Comparison of ENCODE assay signal across 16 cellular contexts in genomic region chr1:160224606-160225005, GRCh38. TPM values are rescaled to one million over a fixed set of nuclear protein-coding genes. Genes with fewer than 3 reads are reported as not detected.
DNase-seq lines count a peak whose midpoint lies in the region; ATAC-seq and TF ChIP-seq lines count a peak whose summit lies in the region.
"Had no signal": no experiment of that assay in that cellular context is flagged by ENCODE, and none has a peak within 500 bp of the region (broad histone marks: within the 10 kb centered on the region; RNA-seq: fewer than 3 reads in every experiment).

No MANE protein-coding gene starts in this region.

- no peaks in the 10 kb centered on the region for H3K4me1 Mint-ChIP-seq in activated T-helper 17 cell treated with anti-CD3 and anti-CD28 coated beads, Interleukin-2, amount 50 U/mL, for 72 hours
- H3K4me1 Mint-ChIP-seq in stimulated activated effector memory CD8-positive, alpha-beta T cell treated with anti-CD3 and anti-CD28 coated beads, Interleukin-12 subunit alpha, Interleukin-12 subunit beta, amount 100 ng/mL, for 72 hours = no peaks in the 10 kb centered on the region
- H3K4me1 Mint-ChIP-seq: B cell had no signal

- DNase-seq in RWPE1 (ENCODE audit: low spot score) = peak; percentile 36
- DNase-seq in stimulated activated effector memory CD8-positive, alpha-beta T cell treated with anti-CD3 and anti-CD28 coated beads, Interleukin-12 subunit alpha, Interleukin-12 subunit beta, amount 100 ng/mL, for 72 hours (ENCODE audit: low spot score in 2 of 2) = no peak
- DNase-seq: Calu3; CD8-positive, alpha-beta T cell; DMS 273 treated with DMSO at 0.1 percent for 48 hours; DMS53; DND-41; EL had no signal

- POLR2A ChIA-PET in RWPE1 (lab: Yijun Ruan, JAX; ENCODE audit: low non-redundant PET) = no interaction called here

- CTCF ChIA-PET in RWPE1 (lab: Yijun Ruan, JAX) = interaction anchor here (0.6 kb wide), 1 partner anchor 14 kb away, joined by 6 read pairs; no protein-coding TSS in a partner anchor

- ATAC-seq in activated T-helper 17 cell treated with anti-CD3 and anti-CD28 coated beads, Interleukin-2, amount 50 U/mL, for 72 hours (replicated peaks) = no peak
- ATAC-seq in esophagus mucosa (peak; percentile 53), HG03175 (IDR thresholded peaks at IDR 0.05; ENCODE audit: unreplicated experiment) (no peak), GM18517 (IDR thresholded peaks at IDR 0.05; ENCODE audit: unreplicated experiment) (no peak)
- no peak for ATAC-seq in stimulated activated effector memory CD8-positive, alpha-beta T cell treated with anti-CD3 and anti-CD28 coated beads, Interleukin-12 subunit alpha, Interleukin-12 subunit beta, amount 100 ng/mL, for 72 hours
- ATAC-seq: CD8-positive, alpha-beta T cell; GM12878 had no signal

- H3K4me3 Mint-ChIP-seq in activated T-helper 17 cell treated with anti-CD3 and anti-CD28 coated beads, Interleukin-2, amount 50 U/mL, for 72 hours = no peak overlapping the region
- H3K4me3 Mint-ChIP-seq in stimulated activated effector memory CD8-positive, alpha-beta T cell treated with anti-CD3 and anti-CD28 coated beads, Interleukin-12 subunit alpha, Interleukin-12 subunit beta, amount 100 ng/mL, for 72 hours = no peak overlapping the region
- H3K4me3 Mint-ChIP-seq: B cell; CD8-positive, alpha-beta T cell had no signal

- no peak overlapping the region for H3K27ac ChIP-seq in RWPE1
- H3K27ac ChIP-seq: BLaER1 treated with 17β-estradiol and CSF1 and Interleukin-3, amounts not matched to agents 10 nM and 100 nM had no signal

- peak overlapping the region; percentile 69 for H3K27ac Mint-ChIP-seq in activated T-helper 17 cell treated with anti-CD3 and anti-CD28 coated beads, Interleukin-2, amount 50 U/mL, for 72 hours
- peak overlapping the region; percentile 23 for H3K27ac Mint-ChIP-seq in stimulated activated effector memory CD8-positive, alpha-beta T cell treated with anti-CD3 and anti-CD28 coated beads, Interleukin-12 subunit alpha, Interleukin-12 subunit beta, amount 100 ng/mL, for 72 hours
- H3K27ac Mint-ChIP-seq: B cell; CD8-positive, alpha-beta T cell had no signal

- H3K27me3 Mint-ChIP-seq in activated T-helper 17 cell treated with anti-CD3 and anti-CD28 coated beads, Interleukin-2, amount 50 U/mL, for 72 hours = no peaks in the 10 kb centered on the region
- H3K27me3 Mint-ChIP-seq: B cell had no signal

- no peak for TF ChIP-seq CTCF in RWPE1 (conservative IDR thresholded peaks at IDR 0.05; ENCODE audit: low read depth)

- H3K36me3 Mint-ChIP-seq in activated T-helper 17 cell treated with anti-CD3 and anti-CD28 coated beads, Interleukin-2, amount 50 U/mL, for 72 hours (ENCODE audit: low read depth) = peaks cover 17% of the 10 kb centered on the region
- H3K36me3 Mint-ChIP-seq in stimulated activated effector memory CD8-positive, alpha-beta T cell treated with anti-CD3 and anti-CD28 coated beads, Interleukin-12 subunit alpha, Interleukin-12 subunit beta, amount 100 ng/mL, for 72 hours = no peaks in the 10 kb centered on the region

- no peaks in the 10 kb centered on the region for H3K9me3 Mint-ChIP-seq in activated T-helper 17 cell treated with anti-CD3 and anti-CD28 coated beads, Interleukin-2, amount 50 U/mL, for 72 hours
- H3K9me3 Mint-ChIP-seq in stimulated activated effector memory CD8-positive, alpha-beta T cell treated with anti-CD3 and anti-CD28 coated beads, Interleukin-12 subunit alpha, Interleukin-12 subunit beta, amount 100 ng/mL, for 72 hours = no peaks in the 10 kb centered on the region
- H3K9me3 Mint-ChIP-seq: CD8-positive, alpha-beta T cell had no signal

RNA-seq across cellular contexts. Expression of gene PEA15, which starts 19.4 kb away (rescaled TPM):
- total RNA-seq in activated T-helper 17 cell treated with anti-CD3 and anti-CD28 coated beads, Interleukin-2, amount 50 U/mL, for 72 hours = 10 to 100 TPM; 48.7 to 49.4 TPM
- 107 TPM for total RNA-seq in esophagus mucosa

RNA-seq across cellular contexts. Expression of gene CASQ1, which starts 34.2 kb away (rescaled TPM):
- not detected for total RNA-seq in activated T-helper 17 cell treated with anti-CD3 and anti-CD28 coated beads, Interleukin-2, amount 50 U/mL, for 72 hours
- total RNA-seq in esophagus mucosa = 0.28 TPM
- total RNA-seq: B cell; Calu3; CD8-positive, alpha-beta T cell; HT-29 had no signal

RNA-seq across cellular contexts. Expression of gene DCAF8, which starts 37.7 kb away (rescaled TPM):
- total RNA-seq in activated T-helper 17 cell treated with anti-CD3 and anti-CD28 coated beads, Interleukin-2, amount 50 U/mL, for 72 hours = 100 to 1,000 TPM; 126 to 175 TPM
- total RNA-seq in esophagus mucosa = 46.8 TPM
